Comparison of ENCODE assay signal across 8 cellular contexts in the genomic region with DNA sequence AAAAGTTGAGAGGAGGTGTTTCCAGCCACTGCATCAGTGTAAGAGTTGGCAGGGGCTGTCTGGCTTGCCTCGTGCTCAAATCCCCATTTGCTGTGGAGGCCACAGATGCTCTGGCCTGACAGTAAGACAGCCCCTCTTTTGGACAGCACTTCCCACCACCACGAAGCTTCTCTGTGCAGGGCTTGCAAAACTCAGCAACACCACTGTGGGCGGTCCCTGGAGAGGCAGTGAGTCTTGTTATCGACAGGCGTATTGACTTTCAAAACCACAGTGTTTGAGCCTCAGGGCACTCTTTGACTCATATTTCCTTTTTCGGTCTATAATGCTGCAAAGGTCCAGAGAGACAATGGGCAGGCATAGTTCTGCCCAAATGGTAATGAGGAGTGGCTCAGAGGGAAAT.
DNase-seq lines count a peak whose midpoint lies in the region; ATAC-seq and TF ChIP-seq lines count a peak whose summit lies in the region.

No MANE protein-coding gene starts in this region.

- H3K9me3 ChIP-seq in esophagus muscularis mucosa = no peaks in the 10 kb centered on the region

- no peak for TF ChIP-seq POLR2A in esophagus muscularis mucosa (IDR thresholded peaks at IDR 0.05; ENCODE audit: low read depth)

- no peaks in the 10 kb centered on the region for H3K4me1 ChIP-seq in esophagus muscularis mucosa

- H3K27ac ChIP-seq in esophagus muscularis mucosa (replicated peaks in 1 of 4) = no peak overlapping the region

- 68% methylated on average over 6 of the region's 6 CpGs for WGBS in esophagus muscularis mucosa

- intact Hi-C loops in esophagus muscularis mucosa (cut with DNase I) = no loop called here

- no peaks in the 10 kb centered on the region for H3K36me3 ChIP-seq in esophagus muscularis mucosa
- H3K36me3 ChIP-seq in H7 (replicated peaks; ENCODE audit: control insufficient read depth, insufficient read depth, low read length) = no peaks in the 10 kb centered on the region

- ATAC-seq in GM21423 (IDR thresholded peaks at IDR 0.05; ENCODE audit: unreplicated experiment) = peak; percentile 93
- ATAC-seq in HG03521 (IDR thresholded peaks at IDR 0.05; ENCODE audit: unreplicated experiment) = peak; percentile 89

- H3K4me3 ChIP-seq in GM12864 (ENCODE audit: low read depth, low read length) (peak overlapping the region; percentile 3), esophagus muscularis mucosa (no peak overlapping the region), H7 (ENCODE audit: insufficient read depth, low read depth, low read length) (no peak overlapping the region)

- DNase-seq in GM12864 (ENCODE audit: low read depth) (peak; percentile 73), esophagus muscularis mucosa (ENCODE audit: extremely low spot score) (peak; percentile 72), SW 1271 (lab: John Stamatoyannopoulos, UW) (no peak), glomerular visceral epithelial cell (ENCODE audit: extremely low spot score) (no peak), GF-D8 (lab: John Stamatoyannopoulos, UW) (no peak), H7 (no peak)

- H3K27me3 ChIP-seq in esophagus muscularis mucosa (no peaks in the 10 kb centered on the region), H7 (ENCODE audit: control insufficient read depth, insufficient read depth, low read length) (no peaks in the 10 kb centered on the region)

- no peak for TF ChIP-seq EP300 in esophagus muscularis mucosa (IDR thresholded peaks at IDR 0.05)

- no peak for TF ChIP-seq CTCF in GM12864 (IDR thresholded peaks at IDR 0.05; ENCODE audit: low read depth, low read length, missing control alignments)
- no peak for TF ChIP-seq CTCF in esophagus muscularis mucosa (IDR thresholded peaks at IDR 0.05)

Comparison
In these comparisons a context has a peak if more than half of its experiments do, and no peak if none do; other contexts are left out.
1. DNase-seq: peak in GM12864 (single experiment) and esophagus muscularis mucosa (single experiment); none in SW 1271 (0 of 2), glomerular visceral epithelial cell (single experiment), GF-D8 (single experiment) and H7 (single experiment).